ENCODE assay signal across 1 cellular context in genomic region chr21:15728046-15728445, GRCh38.
TF ChIP-seq lines count a peak whose summit lies in the region.

No MANE protein-coding gene starts in this region.

TF ChIP-seq in K562, 482 proteins besides CTCF, POLR2A, EP300 and RAD21 (continued from another document):
- no peak for TF ChIP-seq HOMEZ (CRISPR knock-in tag; IDR thresholded peaks at IDR 0.05)
- no peak for TF ChIP-seq ZNF3 (CRISPR knock-in tag; IDR thresholded peaks at IDR 0.05)
- TF ChIP-seq RUNX1 (IDR thresholded peaks at IDR 0.05; ENCODE audit: low read depth): no peak
- peak; percentile 54 for TF ChIP-seq C11orf30 (IDR thresholded peaks at IDR 0.05; ENCODE audit: low read depth)
- TF ChIP-seq ZNF77 (CRISPR knock-in tag; IDR thresholded peaks at IDR 0.05): no peak
- TF ChIP-seq ZNF224 (CRISPR knock-in tag; IDR thresholded peaks at IDR 0.05): no peak
- peak; percentile 15; the same call in 1 of the 2 replicates for TF ChIP-seq MAFF (IDR thresholded peaks at IDR 0.05; ENCODE audit: low read length)
- no peak for TF ChIP-seq ZNF766 (CRISPR knock-in tag; conservative IDR thresholded peaks at IDR 0.05)
- TF ChIP-seq TSHZ1 (CRISPR knock-in tag; IDR thresholded peaks at IDR 0.05): no peak
- TF ChIP-seq FOXK2 (conservative IDR thresholded peaks at IDR 0.05 in 1 of 2, IDR thresholded peaks at IDR 0.05 in 1 of 2; ENCODE audit: low read depth in 2 of 2): no peak
- no peak for TF ChIP-seq GATAD2B (IDR thresholded peaks at IDR 0.05; ENCODE audit: borderline replicate concordance)
- no peak for TF ChIP-seq NCOR1 (IDR thresholded peaks at IDR 0.05)
- TF ChIP-seq ZNF699 (CRISPR knock-in tag; IDR thresholded peaks at IDR 0.05; ENCODE audit: insufficient replicate concordance): no peak
- no peak for TF ChIP-seq THRAP3 (IDR thresholded peaks at IDR 0.05; ENCODE audit: borderline replicate concordance)
- peak; percentile 32; the same call in 1 of the 2 replicates for TF ChIP-seq MAFG (tag; conservative IDR thresholded peaks at IDR 0.05)
- TF ChIP-seq ZNF316 (IDR thresholded peaks at IDR 0.05): peak; percentile 76
- no peak for TF ChIP-seq ZNF12 (CRISPR knock-in tag; IDR thresholded peaks at IDR 0.05)
